Comparison of ENCODE assay signal across 20 cellular contexts in the genomic region with DNA sequence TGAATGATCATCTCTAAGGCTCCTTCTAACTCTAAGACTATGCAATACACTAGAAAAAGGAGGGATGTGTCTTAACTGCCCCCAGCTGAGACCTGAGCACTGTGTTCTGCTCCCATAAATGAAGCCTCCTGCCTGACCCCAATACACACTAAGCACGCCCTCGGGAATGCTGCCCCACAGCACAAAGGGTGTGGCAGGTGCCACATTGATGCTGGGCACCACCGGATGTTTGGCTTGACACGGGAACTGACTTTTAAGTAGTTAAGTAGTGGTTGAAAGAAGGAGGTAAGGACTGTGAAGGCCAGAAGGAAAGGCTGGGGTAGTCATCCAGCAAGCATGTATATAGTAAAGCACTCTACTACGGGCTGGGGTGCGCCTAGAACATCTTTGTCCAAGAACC. TPM values are rescaled to one million over a fixed set of nuclear protein-coding genes. Genes with fewer than 3 reads are reported as not detected.
"Had no signal": no experiment of that assay in that cellular context is flagged by ENCODE, and none has a peak within 500 bp of the region (broad histone marks: within the 10 kb centered on the region; RNA-seq: fewer than 3 reads in every experiment).

No MANE protein-coding gene starts in this region.

- DNase-seq: activated B cell treated with CpG ODN at 0.5 μM for 24 hours; activated CD4-positive, alpha-beta T cell treated with anti-CD3 and anti-CD28 coated beads for 4 hours; activated CD8-positive, alpha-beta T cell treated with anti-CD3 and anti-CD28 coated beads for 36 hours; activated effector memory CD4-positive, alpha-beta T cell treated with Interleukin-2 at 50 U/mL for 16 hours; activated naive CD4-positive, alpha-beta T cell treated with anti-CD3 and anti-CD28 coated beads, Interleukin-2, amount 50 U/mL, for 16 hours; activated T-cell treated with anti-CD3 and anti-CD28 coated beads, Interleukin-2, amount 50 U/mL, for 1 hour; dorsolateral prefrontal cortex; islet precursor cell; retina; stimulated activated naive B cell treated with anti-CD40 and anti-IgM and Interleukin-4, amounts not matched to agents 10 μg/mL and 1 μg/mL and 100 μg/mL, for 72 hours; upper lobe of left lung had no signal

- H3K9me3 Mint-ChIP-seq: activated B cell treated with CpG ODN at 0.5 μM for 24 hours; activated CD8-positive, alpha-beta T cell treated with anti-CD3 and anti-CD28 coated beads for 36 hours; mesothelial cell of epicardium; stimulated activated naive B cell treated with anti-CD40 and anti-IgM and Interleukin-4, amounts not matched to agents 10 μg/mL and 1 μg/mL and 100 μg/mL, for 72 hours had no signal

- ATAC-seq: activated CD8-positive, alpha-beta T cell treated with anti-CD3 and anti-CD28 coated beads for 36 hours; foreskin keratinocyte; stimulated activated naive B cell treated with anti-CD40 and anti-IgM and Interleukin-4, amounts not matched to agents 10 μg/mL and 1 μg/mL and 100 μg/mL, for 72 hours had no signal

- H3K27me3 ChIP-seq: breast epithelium, foreskin keratinocyte, hepatocyte, upper lobe of left lung had no signal

- H3K27ac Mint-ChIP-seq: activated B cell treated with CpG ODN at 0.5 μM for 24 hours; activated CD8-positive, alpha-beta T cell treated with anti-CD3 and anti-CD28 coated beads for 36 hours; mesothelial cell of epicardium; stimulated activated naive B cell treated with anti-CD40 and anti-IgM and Interleukin-4, amounts not matched to agents 10 μg/mL and 1 μg/mL and 100 μg/mL, for 72 hours had no signal

- H3K27ac ChIP-seq: breast epithelium, foreskin keratinocyte, hepatocyte, thoracic aorta had no signal

- H3K4me3 ChIP-seq: breast epithelium, dorsolateral prefrontal cortex, hepatocyte, thoracic aorta, upper lobe of left lung had no signal

- H3K4me3 Mint-ChIP-seq: activated B cell treated with CpG ODN at 0.5 μM for 24 hours; activated CD8-positive, alpha-beta T cell treated with anti-CD3 and anti-CD28 coated beads for 36 hours; mesothelial cell of epicardium; stimulated activated naive B cell treated with anti-CD40 and anti-IgM and Interleukin-4, amounts not matched to agents 10 μg/mL and 1 μg/mL and 100 μg/mL, for 72 hours had no signal

- H3K36me3 Mint-ChIP-seq: mesothelial cell of epicardium; stimulated activated naive B cell treated with anti-CD40 and anti-IgM and Interleukin-4, amounts not matched to agents 10 μg/mL and 1 μg/mL and 100 μg/mL, for 72 hours had no signal

RNA-seq across cellular contexts. Expression of gene GSDMA, which starts 4.0 kb away (rescaled TPM):
- total RNA-seq: activated B cell treated with CpG ODN at 0.5 μM for 24 hours, astrocyte, hepatocyte, lung microvascular endothelial cell, mesothelial cell of epicardium had no signal

RNA-seq across cellular contexts. Expression of gene LRRC3C, which starts 39.2 kb away (rescaled TPM):
- total RNA-seq: activated B cell treated with CpG ODN at 0.5 μM for 24 hours; activated CD8-positive, alpha-beta T cell treated with anti-CD3 and anti-CD28 coated beads for 36 hours; astrocyte; foreskin keratinocyte; lung microvascular endothelial cell; mesothelial cell of epicardium; omental fat pad; posterior vena cava; thoracic aorta; upper lobe of left lung had no signal
